Comparison of ENCODE assay signal across 1 cellular context in genomic region chr18:362914-363295, GRCh38.
TF ChIP-seq lines count a peak whose summit lies in the region.

No MANE protein-coding gene starts in this region.

TF ChIP-seq in GM23338, 12 proteins besides CTCF, POLR2A, EP300 and RAD21:
- no peak for TF ChIP-seq ZNF462 (CRISPR knock-in tag; IDR thresholded peaks at IDR 0.05)
TF ChIP-seq in GM23338: peak in this region for 0.
